Comparison of ENCODE assay signal across 1 cellular context in the genomic region with DNA sequence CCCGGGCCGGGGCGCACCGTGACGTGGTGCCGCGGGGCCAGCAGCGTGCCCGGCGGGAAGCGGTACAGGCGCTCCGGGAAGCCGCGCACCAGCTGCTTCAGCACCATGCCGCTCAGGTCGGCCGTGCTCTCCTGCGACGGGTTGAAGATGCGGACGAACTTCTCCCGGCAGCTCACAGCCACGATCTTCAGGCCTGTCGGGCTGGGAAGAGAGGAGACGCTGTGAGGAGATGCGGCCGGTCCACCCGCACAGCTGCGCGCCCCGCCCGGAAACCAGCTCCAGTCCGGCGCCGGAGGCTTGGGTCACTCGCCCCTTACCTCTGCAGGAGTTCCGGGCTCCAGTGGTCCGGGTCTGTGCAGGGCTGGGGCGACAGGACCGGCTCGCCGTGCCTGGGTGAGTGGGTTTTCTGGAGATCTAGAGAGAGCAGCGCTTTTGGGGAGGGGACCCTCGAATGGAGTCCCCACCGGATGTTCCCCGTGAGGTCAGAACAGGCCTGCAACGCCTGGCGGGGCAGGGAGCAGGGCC.
A peak's percentile ranks its signal among the peaks of the same experiment; 100 is the strongest.
TF ChIP-seq lines count a peak whose summit lies in the region.

No MANE protein-coding gene starts in this region.

TF ChIP-seq in GM12878, 131 proteins besides CTCF, POLR2A, EP300 and RAD21:
- peak; percentile 24; the same call in 1 of the 2 replicates for TF ChIP-seq IKZF1 (conservative IDR thresholded peaks at IDR 0.05)
- TF ChIP-seq MTA3 (IDR thresholded peaks at IDR 0.05; ENCODE audit: borderline replicate concordance, low read length): no peak
- TF ChIP-seq BHLHE40 (IDR thresholded peaks at IDR 0.05; ENCODE audit: borderline replicate concordance in 1 of 2, low read depth in 2 of 2, low read length in 1 of 2): no peak
- TF ChIP-seq, protein P1, sequence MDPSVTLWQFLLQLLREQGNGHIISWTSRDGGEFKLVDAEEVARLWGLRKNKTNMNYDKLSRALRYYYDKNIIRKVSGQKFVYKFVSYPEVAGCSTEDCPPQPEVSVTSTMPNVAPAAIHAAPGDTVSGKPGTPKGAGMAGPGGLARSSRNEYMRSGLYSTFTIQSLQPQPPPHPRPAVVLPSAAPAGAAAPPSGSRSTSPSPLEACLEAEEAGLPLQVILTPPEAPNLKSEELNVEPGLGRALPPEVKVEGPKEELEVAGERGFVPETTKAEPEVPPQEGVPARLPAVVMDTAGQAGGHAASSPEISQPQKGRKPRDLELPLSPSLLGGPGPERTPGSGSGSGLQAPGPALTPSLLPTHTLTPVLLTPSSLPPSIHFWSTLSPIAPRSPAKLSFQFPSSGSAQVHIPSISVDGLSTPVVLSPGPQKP (IDR thresholded peaks at IDR 0.05; ENCODE audit: low read depth, low read length): no peak
- peak; percentile 30 for TF ChIP-seq SUZ12 (IDR thresholded peaks at IDR 0.05; ENCODE audit: unreplicated experiment)
- TF ChIP-seq, protein P2, sequence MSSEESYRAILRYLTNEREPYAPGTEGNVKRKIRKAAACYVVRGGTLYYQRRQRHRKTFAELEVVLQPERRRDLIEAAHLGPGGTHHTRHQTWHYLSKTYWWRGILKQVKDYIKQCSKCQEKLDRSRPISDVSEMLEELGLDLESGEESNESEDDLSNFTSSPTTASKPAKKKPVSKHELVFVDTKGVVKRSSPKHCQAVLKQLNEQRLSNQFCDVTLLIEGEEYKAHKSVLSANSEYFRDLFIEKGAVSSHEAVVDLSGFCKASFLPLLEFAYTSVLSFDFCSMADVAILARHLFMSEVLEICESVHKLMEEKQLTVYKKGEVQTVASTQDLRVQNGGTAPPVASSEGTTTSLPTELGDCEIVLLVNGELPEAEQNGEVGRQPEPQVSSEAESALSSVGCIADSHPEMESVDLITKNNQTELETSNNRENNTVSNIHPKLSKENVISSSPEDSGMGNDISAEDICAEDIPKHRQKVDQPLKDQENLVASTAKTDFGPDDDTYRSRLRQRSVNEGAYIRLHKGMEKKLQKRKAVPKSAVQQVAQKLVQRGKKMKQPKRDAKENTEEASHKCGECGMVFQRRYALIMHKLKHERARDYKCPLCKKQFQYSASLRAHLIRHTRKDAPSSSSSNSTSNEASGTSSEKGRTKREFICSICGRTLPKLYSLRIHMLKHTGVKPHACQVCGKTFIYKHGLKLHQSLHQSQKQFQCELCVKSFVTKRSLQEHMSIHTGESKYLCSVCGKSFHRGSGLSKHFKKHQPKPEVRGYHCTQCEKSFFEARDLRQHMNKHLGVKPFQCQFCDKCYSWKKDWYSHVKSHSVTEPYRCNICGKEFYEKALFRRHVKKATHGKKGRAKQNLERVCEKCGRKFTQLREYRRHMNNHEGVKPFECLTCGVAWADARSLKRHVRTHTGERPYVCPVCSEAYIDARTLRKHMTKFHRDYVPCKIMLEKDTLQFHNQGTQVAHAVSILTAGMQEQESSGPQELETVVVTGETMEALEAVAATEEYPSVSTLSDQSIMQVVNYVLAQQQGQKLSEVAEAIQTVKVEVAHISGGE (CRISPR knock-in tag; IDR thresholded peaks at IDR 0.05): no peak
TF ChIP-seq in GM12878: peak in this region for 2.
